32 cellular contexts compared by ENCODE assay signal in the genomic region with DNA sequence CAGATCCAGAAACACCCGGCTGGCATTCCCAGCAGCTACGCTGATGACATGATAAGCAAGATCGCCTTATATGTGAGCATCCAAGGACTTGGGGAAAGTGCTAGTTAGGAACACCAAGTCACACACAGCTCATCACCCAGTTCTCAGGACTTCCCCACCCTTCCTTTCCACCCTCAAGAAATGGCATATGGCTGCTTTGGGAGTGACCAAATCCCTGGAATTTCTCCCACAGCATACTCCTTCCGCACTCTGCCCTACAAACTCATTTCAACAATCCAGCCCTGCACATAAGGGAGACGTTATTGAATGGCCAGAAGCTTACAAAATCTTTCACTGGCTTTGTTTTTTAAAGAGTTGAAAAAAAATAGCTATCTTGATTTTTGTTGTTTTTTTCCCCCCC. TPM values are rescaled to one million over a fixed set of nuclear protein-coding genes. Genes with fewer than 3 reads are reported as not detected.
"Had no signal": no experiment of that assay in that cellular context is flagged by ENCODE, and none has a peak within 500 bp of the region (broad histone marks: within the 10 kb centered on the region; RNA-seq: fewer than 3 reads in every experiment).

No MANE protein-coding gene starts in this region.

- H3K36me3 ChIP-seq: gastroesophageal sphincter, heart left ventricle, left lung, lower lobe of right lung, ovary, right lobe of liver, stomach, tibial artery, upper lobe of left lung had no signal

- H3K27ac Mint-ChIP-seq: naive thymus-derived CD8-positive, alpha-beta T cell; stimulated activated effector memory CD8-positive, alpha-beta T cell treated with anti-CD3 and anti-CD28 coated beads, Interleukin-12 subunit alpha, Interleukin-12 subunit beta, amount 100 ng/mL, for 72 hours had no signal

- H2AFZ ChIP-seq: hepatocyte had no signal

- H3K36me3 Mint-ChIP-seq: stimulated activated effector memory CD8-positive, alpha-beta T cell treated with anti-CD3 and anti-CD28 coated beads, Interleukin-12 subunit alpha, Interleukin-12 subunit beta, amount 100 ng/mL, for 72 hours had no signal

- H3K4me1 ChIP-seq: foreskin keratinocyte had no signal

- H3K4me3 Mint-ChIP-seq: central memory CD8-positive, alpha-beta T cell; naive thymus-derived CD8-positive, alpha-beta T cell; stimulated activated effector memory CD8-positive, alpha-beta T cell treated with anti-CD3 and anti-CD28 coated beads, Interleukin-12 subunit alpha, Interleukin-12 subunit beta, amount 100 ng/mL, for 72 hours had no signal

- H3K27me3 ChIP-seq: gastroesophageal sphincter, ovary, testis, tibial artery had no signal

- H3K4me2 ChIP-seq: hepatocyte had no signal

- H3K9me3 Mint-ChIP-seq: central memory CD8-positive, alpha-beta T cell; naive thymus-derived CD8-positive, alpha-beta T cell; stimulated activated effector memory CD8-positive, alpha-beta T cell treated with anti-CD3 and anti-CD28 coated beads, Interleukin-12 subunit alpha, Interleukin-12 subunit beta, amount 100 ng/mL, for 72 hours had no signal

- H3K27ac ChIP-seq: foreskin keratinocyte, gastroesophageal sphincter, hepatocyte, left lung, lower lobe of right lung, ovary, psoas muscle, right lobe of liver, stomach, testis, upper lobe of left lung had no signal

- DNase-seq: cortex of kidney; effector CD4-positive, alpha-beta T cell; foreskin keratinocyte; heart left ventricle; left cardiac atrium; left lung; lower lobe of right lung; naive thymus-derived CD8-positive, alpha-beta T cell; occipital lobe; ovary; posterior cingulate gyrus; psoas muscle; retina; right lobe of liver; stimulated activated CD4-positive, alpha-beta T cell treated with anti-CD3 and anti-CD28 coated beads, Interleukin-2, amount 100 ng/mL, for 24 hours; stimulated activated CD4-positive, alpha-beta T cell treated with anti-CD3 and anti-CD28 coated beads, Interleukin-4, amount 100 ng/mL, for 24 hours; stimulated activated naive CD4-positive, alpha-beta T cell treated with Interleukin-2 at 50 U/mL for 16 hours; stomach; substantia nigra; testis; tibial artery; upper lobe of left lung had no signal

- ATAC-seq: foreskin keratinocyte; gastroesophageal sphincter; left cardiac atrium; left lung; lower lobe of right lung; naive thymus-derived CD8-positive, alpha-beta T cell; psoas muscle; right lobe of liver; stimulated activated effector memory CD8-positive, alpha-beta T cell treated with anti-CD3 and anti-CD28 coated beads, Interleukin-12 subunit alpha, Interleukin-12 subunit beta, amount 100 ng/mL, for 72 hours had no signal

- H3K9me3 ChIP-seq: gastroesophageal sphincter, heart left ventricle, left lung, lower lobe of right lung, ovary, psoas muscle, right lobe of liver, stomach, testis, tibial artery, upper lobe of left lung had no signal

- H3K4me3 ChIP-seq: gastroesophageal sphincter, heart left ventricle, hepatocyte, left lung, lower lobe of right lung, ovary, psoas muscle, right lobe of liver, stomach, testis, tibial artery, upper lobe of left lung had no signal

RNA-seq across cellular contexts. Expression of a gene that starts 4.2 kb away (rescaled TPM):
- total RNA-seq: foreskin keratinocyte; myocyte; naive thymus-derived CD8-positive, alpha-beta T cell had no signal
- polyA plus RNA-seq: foreskin keratinocyte; naive thymus-derived CD8-positive, alpha-beta T cell had no signal

RNA-seq across cellular contexts. Expression of a gene that starts 40.6 kb away (rescaled TPM):
- total RNA-seq: dermis microvascular lymphatic vessel endothelial cell; foreskin keratinocyte; gastroesophageal sphincter; heart left ventricle; kidney epithelial cell; left cardiac atrium; mesenteric fat pad; myocyte; naive thymus-derived CD8-positive, alpha-beta T cell had no signal
- polyA plus RNA-seq: esophagus; foreskin keratinocyte; heart left ventricle; naive thymus-derived CD8-positive, alpha-beta T cell; neural cell; psoas muscle had no signal
